In genomic region chr3:169660709-169661566, GRCh38 we compare ENCODE assay signal across 8 cellular contexts. TPM values are rescaled to one million over a fixed set of nuclear protein-coding genes. Genes with fewer than 3 reads are reported as not detected.
DNase-seq lines count a peak whose midpoint lies in the region; ATAC-seq and TF ChIP-seq lines count a peak whose summit lies in the region.

No MANE protein-coding gene starts in this region.

- H3K36me3 ChIP-seq in HAP-1 (replicated peaks), result no peaks in the 10 kb centered on the region
- H3K36me3 ChIP-seq in left ventricle myocardium inferior, result no peaks in the 10 kb centered on the region

- H3K27me3 Mint-ChIP-seq in activated CD4-positive, alpha-beta memory T cell treated with anti-CD3 and anti-CD28 coated beads, Interleukin-2, amount 10 ng/mL, durations not matched to agents 7 days and 5 days, result peaks cover 81% of the 10 kb centered on the region

- POLR2A ChIA-PET in activated CD4-positive, alpha-beta memory T cell treated with anti-CD3 and anti-CD28 coated beads, Interleukin-2, amount 10 ng/mL, durations not matched to agents 7 days and 5 days (lab: Charles Lee), result no interaction called here

- H3K4me3 ChIP-seq in HAP-1, result peak overlapping the region; percentile 64
- H3K4me3 ChIP-seq in left ventricle myocardium inferior, result peak overlapping the region; percentile 85
- peak overlapping the region; percentile 57 for H3K4me3 ChIP-seq in skeletal muscle cell (ENCODE audit: low read depth, low read length)

- CTCF ChIA-PET in activated CD4-positive, alpha-beta memory T cell treated with anti-CD3 and anti-CD28 coated beads, Interleukin-2, amount 10 ng/mL, durations not matched to agents 7 days and 5 days (lab: Charles Lee), result interaction anchor here (1.1 to 2.3 kb wide), 3 partner anchors 8 to 14 kb away, joined by 3 to 7 read pairs (median 4); no protein-coding TSS in a partner anchor

- H3K36me3 Mint-ChIP-seq in activated CD4-positive, alpha-beta memory T cell treated with anti-CD3 and anti-CD28 coated beads, Interleukin-2, amount 10 ng/mL, durations not matched to agents 7 days and 5 days (ENCODE audit: low read depth), result no peaks in the 10 kb centered on the region

- H3K9me3 Mint-ChIP-seq in activated CD4-positive, alpha-beta memory T cell treated with anti-CD3 and anti-CD28 coated beads, Interleukin-2, amount 10 ng/mL, durations not matched to agents 7 days and 5 days, result no peaks in the 10 kb centered on the region

- H3K9me3 ChIP-seq in HAP-1, result no peaks in the 10 kb centered on the region
- H3K9me3 ChIP-seq in left ventricle myocardium inferior (replicated peaks), result no peaks in the 10 kb centered on the region

- DNase-seq in HAP-1 (ENCODE audit: low spot score in 2 of 2), result peak; percentile 40 to 64
- no peak for DNase-seq in activated CD4-positive, alpha-beta memory T cell treated with anti-CD3 and anti-CD28 coated beads, Interleukin-2, amount 10 ng/mL, durations not matched to agents 7 days and 5 days
- DNase-seq in left ventricle myocardium inferior, result no peak
- DNase-seq in skeletal muscle cell (ENCODE audit: low read depth), result no peak
- DNase-seq in GOT3 (lab: John Stamatoyannopoulos, UW), result no peak
- DNase-seq in A172 (ENCODE audit: low spot score), result no peak
- DNase-seq in activated CD4-positive, alpha-beta T cell treated with anti-CD3 and anti-CD28 coated beads for 4 hours, result no peak

- peak overlapping the region; percentile 61 for H3K4me3 Mint-ChIP-seq in activated CD4-positive, alpha-beta memory T cell treated with anti-CD3 and anti-CD28 coated beads, Interleukin-2, amount 10 ng/mL, durations not matched to agents 7 days and 5 days

- TF ChIP-seq CTCF in left ventricle myocardium inferior (IDR thresholded peaks at IDR 0.05; ENCODE audit: borderline replicate concordance), result no peak

- H3K27me3 ChIP-seq in HAP-1 (ENCODE audit: low read depth), result no peaks in the 10 kb centered on the region
- peaks cover 87% of the 10 kb centered on the region for H3K27me3 ChIP-seq in left ventricle myocardium inferior (ENCODE audit: low read depth)

- peak overlapping the region; percentile 95 for H3K27ac ChIP-seq in left ventricle myocardium inferior (replicated peaks)

- in situ Hi-C loops in HAP-1 (cut with MboI; ENCODE audit: low sequenced_read_pairs), result loop anchor here (10.0 kb wide), 1 partner anchor 526 kb away; no protein-coding TSS in a partner anchor

- ATAC-seq in HG03565 (IDR thresholded peaks at IDR 0.05; ENCODE audit: unreplicated experiment), result no peak

- no peak overlapping the region for H3K27ac Mint-ChIP-seq in activated CD4-positive, alpha-beta memory T cell treated with anti-CD3 and anti-CD28 coated beads, Interleukin-2, amount 10 ng/mL, durations not matched to agents 7 days and 5 days

- H3K4me1 Mint-ChIP-seq in activated CD4-positive, alpha-beta memory T cell treated with anti-CD3 and anti-CD28 coated beads, Interleukin-2, amount 10 ng/mL, durations not matched to agents 7 days and 5 days, result peaks cover 46% of the 10 kb centered on the region

- peaks cover 50% of the 10 kb centered on the region for H3K4me1 ChIP-seq in HAP-1
- H3K4me1 ChIP-seq in left ventricle myocardium inferior, result peaks cover 80% of the 10 kb centered on the region

- intact Hi-C loops in left ventricle myocardium inferior (cut with micrococcal nuclease), result loop anchor here (10.0 kb wide), 1 partner anchor 616 kb away; no protein-coding TSS in a partner anchor

RNA-seq across cellular contexts. Expression of gene MECOM, which starts 2.6 kb away (rescaled TPM):
- total RNA-seq in activated CD4-positive, alpha-beta memory T cell treated with anti-CD3 and anti-CD28 coated beads, Interleukin-2, amount 10 ng/mL, durations not matched to agents 7 days and 5 days, result not detected
- 18.1 TPM for total RNA-seq in left ventricle myocardium inferior
- total RNA-seq in A172 (2014; rRNA removed; shearing (Covaris generic)), result 8.0 and 19.1 TPM in 2 replicates

Comparison
In these comparisons a context has a peak if more than half of its experiments do, and no peak if none do; other contexts are left out.
1. DNase-seq: peak in HAP-1 (2 of 2); none in activated CD4-positive, alpha-beta memory T cell treated with anti-CD3 and anti-CD28 coated beads, Interleukin-2, amount 10 ng/mL, durations not matched to agents 7 days and 5 days (single experiment), left ventricle myocardium inferior (single experiment), skeletal muscle cell (single experiment), GOT3 (single experiment), A172 (single experiment) and activated CD4-positive, alpha-beta T cell treated with anti-CD3 and anti-CD28 coated beads for 4 hours (0 of 2).
2. Peak in every context shown above with its lines, with median percentiles within 50 percentile points of each other: H3K4me3 ChIP-seq.